Comparison of ENCODE assay signal across 29 cellular contexts in genomic region chr15:85507114-85507513, GRCh38.
"Had no signal": no experiment of that assay in that cellular context is flagged by ENCODE, and none has a peak within 500 bp of the region (broad histone marks: within the 10 kb centered on the region; RNA-seq: fewer than 3 reads in every experiment).

No MANE protein-coding gene starts in this region.

- H3K4me2 ChIP-seq: KMS-11, SK-N-SH had no signal

- ATAC-seq: activated CD4-positive, CD25-positive, alpha-beta regulatory T cell treated with anti-CD3 and anti-CD28 coated beads, Interleukin-2, amount 50 U/mL, for 24 hours; activated CD8-positive, alpha-beta T cell treated with anti-CD3 and anti-CD28 coated beads for 36 hours; activated T-helper 17 cell treated with anti-CD3 and anti-CD28 coated beads, Interleukin-2, amount 50 U/mL, for 72 hours; Right ventricle myocardium inferior had no signal

- H3K27me3 ChIP-seq: adrenal gland, MG63, SJCRH30 had no signal

- H3K4me3 Mint-ChIP-seq: activated CD8-positive, alpha-beta T cell treated with anti-CD3 and anti-CD28 coated beads for 36 hours; activated naive CD4-positive, alpha-beta T cell treated with anti-CD3 and anti-CD28 coated beads for 36 hours; activated naive CD8-positive, alpha-beta T cell treated with anti-CD3 and anti-CD28 coated beads, Interleukin-2, amount 10 ng/mL, durations not matched to agents 7 days and 5 days; activated T-helper 17 cell treated with anti-CD3 and anti-CD28 coated beads, Interleukin-2, amount 50 U/mL, for 72 hours had no signal

- H3K27me3 Mint-ChIP-seq: activated CD8-positive, alpha-beta T cell treated with anti-CD3 and anti-CD28 coated beads for 36 hours; activated naive CD8-positive, alpha-beta T cell treated with anti-CD3 and anti-CD28 coated beads, Interleukin-2, amount 10 ng/mL, durations not matched to agents 7 days and 5 days; activated T-helper 17 cell treated with anti-CD3 and anti-CD28 coated beads, Interleukin-2, amount 50 U/mL, for 72 hours had no signal

- DNase-seq: activated CD4-positive, alpha-beta T cell treated with anti-CD3 and anti-CD28 coated beads for 4 hours; activated CD8-positive, alpha-beta memory T cell treated with anti-CD3 and anti-CD28 coated beads, Interleukin-2, amount 50 U/mL, for 4 hours; activated CD8-positive, alpha-beta T cell treated with anti-CD3 and anti-CD28 coated beads for 36 hours; activated gamma-delta T cell; activated naive CD4-positive, alpha-beta T cell treated with anti-CD3 and anti-CD28 coated beads for 36 hours; activated naive CD8-positive, alpha-beta T cell treated with anti-CD3 and anti-CD28 coated beads, Interleukin-2, amount 10 ng/mL, durations not matched to agents 7 days and 5 days; adrenal gland; anterior cingulate cortex; caudate nucleus; MG63; MV-4-11; NCI-H1092 treated with DMSO at 0.1 percent for 48 hours; NCI-H1417 treated with DMSO at 0.1 percent for 48 hours; NCI-H1694; NCI-H2029; NCI-H2107; NCI-H2171 treated with DMSO at 0.1 percent for 48 hours; NCI-H226; NCI-H526; NCI-H774; RPMI8226; SJCRH30; SK-N-SH; T-helper 1 cell had no signal

- H3K9me3 Mint-ChIP-seq: activated CD8-positive, alpha-beta T cell treated with anti-CD3 and anti-CD28 coated beads for 36 hours; activated naive CD4-positive, alpha-beta T cell treated with anti-CD3 and anti-CD28 coated beads for 36 hours; activated naive CD8-positive, alpha-beta T cell treated with anti-CD3 and anti-CD28 coated beads, Interleukin-2, amount 10 ng/mL, durations not matched to agents 7 days and 5 days; activated T-helper 17 cell treated with anti-CD3 and anti-CD28 coated beads, Interleukin-2, amount 50 U/mL, for 72 hours had no signal

- H3K27ac ChIP-seq: adrenal gland, KMS-11, SJCRH30, VCaP had no signal

- H3K9ac ChIP-seq: KMS-11, SK-N-SH had no signal

- H3K4me3 ChIP-seq: adrenal gland, MG63, SJCRH30 had no signal

- H3K36me3 ChIP-seq: adrenal gland, MG63, SJCRH30 had no signal

- H3K9me3 ChIP-seq: adrenal gland, MG63, SJCRH30, SK-N-SH had no signal

- H3K27ac Mint-ChIP-seq: activated CD8-positive, alpha-beta T cell treated with anti-CD3 and anti-CD28 coated beads for 36 hours; activated naive CD4-positive, alpha-beta T cell treated with anti-CD3 and anti-CD28 coated beads for 36 hours; activated naive CD8-positive, alpha-beta T cell treated with anti-CD3 and anti-CD28 coated beads, Interleukin-2, amount 10 ng/mL, durations not matched to agents 7 days and 5 days; activated T-helper 17 cell treated with anti-CD3 and anti-CD28 coated beads, Interleukin-2, amount 50 U/mL, for 72 hours had no signal
